In the genomic region with DNA sequence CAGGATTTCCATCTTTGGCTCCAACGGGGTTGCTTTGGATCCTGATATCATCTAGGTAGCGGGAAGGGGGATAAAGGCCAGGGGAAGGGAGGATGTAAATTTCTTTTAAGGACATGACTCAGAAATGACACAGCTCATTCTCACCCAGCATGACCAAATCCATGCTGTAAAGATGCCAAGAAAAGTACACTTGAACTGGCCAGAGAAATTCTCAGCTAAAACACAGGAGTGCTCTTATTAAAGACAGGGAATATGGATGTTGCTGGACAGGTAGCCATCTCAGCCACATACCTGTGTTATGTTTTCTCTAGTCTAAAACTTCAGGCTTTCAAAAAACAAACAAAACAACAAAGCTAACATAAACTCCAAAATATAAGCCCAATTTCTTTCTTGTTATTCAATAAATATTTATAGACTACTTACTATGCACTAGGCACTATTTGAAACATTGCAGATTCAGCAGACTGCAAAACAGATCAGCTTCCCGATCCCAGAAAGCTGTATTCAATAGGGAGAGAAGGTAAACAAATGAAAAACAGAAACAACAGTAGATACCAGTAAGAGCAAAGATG, we compare ENCODE assay signal across 9 cellular contexts.
DNase-seq lines count a peak whose midpoint lies in the region; ATAC-seq and TF ChIP-seq lines count a peak whose summit lies in the region.
"Had no signal": no experiment of that assay in that cellular context is flagged by ENCODE, and none has a peak within 500 bp of the region (broad histone marks: within the 10 kb centered on the region; RNA-seq: fewer than 3 reads in every experiment).

No MANE protein-coding gene starts in this region.

- TF ChIP-seq CTCF in HFF-Myc (IDR thresholded peaks at IDR 0.05; ENCODE audit: low read depth, low read length, missing control alignments) = no peak

- peaks cover 15% of the 10 kb centered on the region for H3K4me1 ChIP-seq in right cardiac atrium (ENCODE audit: control insufficient read depth, insufficient read depth, low read length)
- H3K4me1 ChIP-seq in stomach smooth muscle (ENCODE audit: control insufficient read depth, insufficient read depth, low read length) = peaks cover 7% of the 10 kb centered on the region

- no peak overlapping the region for H3K9ac ChIP-seq in stomach smooth muscle (ENCODE audit: low read length in 2 of 2)

- H3K9me3 ChIP-seq in right cardiac atrium (ENCODE audit: control insufficient read depth, low read length) (no peaks in the 10 kb centered on the region), stomach smooth muscle (ENCODE audit: control insufficient read depth in 2 of 2, low read length in 2 of 2) (no peaks in the 10 kb centered on the region)

- WGBS in right cardiac atrium = 14% methylated on average over 3 of the region's 3 CpGs

- no peaks in the 10 kb centered on the region for H3K27me3 ChIP-seq in right cardiac atrium (ENCODE audit: control insufficient read depth, insufficient read depth)
- H3K27me3 ChIP-seq in stomach smooth muscle (ENCODE audit: control insufficient read depth in 1 of 2, insufficient read depth in 2 of 2, low read length in 2 of 2) = no peaks in the 10 kb centered on the region

- peak overlapping the region; percentile 98 for H3K27ac ChIP-seq in right cardiac atrium (ENCODE audit: low read length)
- peak overlapping the region; percentile 58 for H3K27ac ChIP-seq in stomach smooth muscle (ENCODE audit: low read length)

- ATAC-seq in right cardiac atrium (peak; percentile 86 to 91), GM19467 (IDR thresholded peaks at IDR 0.05; ENCODE audit: unreplicated experiment) (no peak), HG03521 (IDR thresholded peaks at IDR 0.05; ENCODE audit: unreplicated experiment) (no peak)

- H3K4me3 ChIP-seq in HFF-Myc (replicated peaks; ENCODE audit: low read depth, low read length) = 0 out of 2 replicates have a peak overlapping the region, but pooled peaks have one; percentile 3
- no peak overlapping the region for H3K4me3 ChIP-seq in right cardiac atrium (ENCODE audit: low read length)
- H3K4me3 ChIP-seq in stomach smooth muscle (ENCODE audit: low read length in 2 of 2) = no peak overlapping the region

- DNase-seq in HFF-Myc (ENCODE audit: extremely low read depth, low read depth) = peak; percentile 89
- DNase-seq in amniotic epithelial cell (ENCODE audit: low read depth) = peak; percentile 99
- DNase-seq in right cardiac atrium = peak in 1 of 3 donors; percentile 62
- no peak for DNase-seq in NCI-H345 treated with DMSO at 0.1 percent for 48 hours (lab: John Stamatoyannopoulos, UW; ENCODE audit: unreplicated experiment)
- DNase-seq in activated gamma-delta T cell (lab: John Stamatoyannopoulos, UW) = no peak
- DNase-seq: immature natural killer cell had no signal

- intact Hi-C loops in right cardiac atrium (cut with DNase I) = no loop called here

- H3K36me3 ChIP-seq in stomach smooth muscle (ENCODE audit: control insufficient read depth in 2 of 2, insufficient read depth in 2 of 2, low read length in 2 of 2) = no peaks in the 10 kb centered on the region

Comparison
In these comparisons a context has a peak if more than half of its experiments do, and no peak if none do; other contexts are left out.
1. DNase-seq: peak in HFF-Myc (single experiment) and amniotic epithelial cell (single experiment); none in NCI-H345 treated with DMSO at 0.1 percent for 48 hours (single experiment) and activated gamma-delta T cell (single experiment).
2. ATAC-seq: peak in right cardiac atrium (2 of 2); none in GM19467 (single experiment) and HG03521 (single experiment).